Comparison of ENCODE assay signal across 17 cellular contexts in the genomic region with DNA sequence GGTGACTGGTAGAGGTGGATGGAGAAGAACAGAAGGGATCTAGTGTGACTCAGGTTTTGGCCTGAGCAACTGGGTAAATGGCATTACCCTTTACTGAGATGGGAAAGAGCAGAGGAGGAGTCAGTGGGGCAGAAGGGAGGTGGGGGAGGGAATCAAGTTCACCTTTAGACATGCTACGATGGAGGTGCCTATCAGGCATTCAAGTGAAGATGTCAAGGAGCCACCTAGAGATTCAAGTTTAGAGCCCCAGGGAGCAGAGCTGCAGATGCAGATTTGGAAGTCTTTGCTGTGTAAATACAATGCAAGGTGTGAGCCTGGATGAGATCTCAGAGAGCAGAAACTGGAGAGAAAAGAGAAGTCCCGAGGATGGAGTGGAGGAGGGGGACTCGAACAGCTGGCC. TPM values are rescaled to one million over a fixed set of nuclear protein-coding genes. Genes with fewer than 3 reads are reported as not detected.
"Had no signal": no experiment of that assay in that cellular context is flagged by ENCODE, and none has a peak within 500 bp of the region (broad histone marks: within the 10 kb centered on the region; RNA-seq: fewer than 3 reads in every experiment).

No MANE protein-coding gene starts in this region.

- H3K27ac ChIP-seq: dorsolateral prefrontal cortex, hepatocyte, uterus had no signal

- H3K4me3 ChIP-seq: dorsolateral prefrontal cortex, hepatocyte, uterus had no signal

- ATAC-seq: left lobe of liver; naive thymus-derived CD8-positive, alpha-beta T cell had no signal

- H3K4me1 ChIP-seq: uterus had no signal

- DNase-seq: cortex of kidney; dorsolateral prefrontal cortex; effector CD8-positive, alpha-beta T cell; foreskin melanocyte; head of caudate nucleus; kidney glomerular epithelial cell; mammary epithelial cell; naive thymus-derived CD8-positive, alpha-beta T cell; posterior cingulate gyrus; stimulated activated CD4-positive, alpha-beta T cell treated with anti-CD3 and anti-CD28 coated beads, Interleukin-12 subunit alpha, Interleukin-12 subunit beta, amount 100 ng/mL, for 4 hours; stimulated activated naive CD4-positive, alpha-beta T cell; uterus had no signal

- H3K36me3 ChIP-seq: uterus had no signal

- H3K27me3 ChIP-seq: dorsolateral prefrontal cortex, hepatocyte, uterus had no signal

- H3K9me3 ChIP-seq: uterus had no signal

RNA-seq across cellular contexts. Expression of gene MOGAT2, which starts 1.0 kb away (rescaled TPM):
- total RNA-seq: mammary epithelial cell; mononuclear cell; naive thymus-derived CD8-positive, alpha-beta T cell; osteocyte; pulmonary artery endothelial cell had no signal

RNA-seq across cellular contexts. Expression of gene MAP6, which starts 47.8 kb away (rescaled TPM):
- total RNA-seq: mononuclear cell; naive thymus-derived CD8-positive, alpha-beta T cell had no signal
